In genomic region chr17:78306913-78307312, GRCh38 we compare ENCODE assay signal across 20 cellular contexts.
"Had no signal": no experiment of that assay in that cellular context is flagged by ENCODE, and none has a peak within 500 bp of the region (broad histone marks: within the 10 kb centered on the region; RNA-seq: fewer than 3 reads in every experiment).

No MANE protein-coding gene starts in this region.

- H3K79me2 ChIP-seq: hepatocyte had no signal

- H3K4me3 ChIP-seq: hepatocyte, left lung, tibial artery had no signal

- ATAC-seq: activated T-cell treated with anti-CD3 and anti-CD28 coated beads, Interleukin-2, amount 50 U/mL, for 4 hours; left lung; natural killer cell; stimulated activated naive CD8-positive, alpha-beta T cell treated with anti-CD3 and anti-CD28 coated beads, Interleukin-15, Interleukin-2, amounts not matched to agents 100 U/mL and 50 U/mL, for 24 hours had no signal

- H3K4me2 ChIP-seq: hepatocyte had no signal

- H3K27ac Mint-ChIP-seq: activated naive CD8-positive, alpha-beta T cell; activated T-helper 2 cell treated with anti-CD3 and anti-CD28 coated beads, Interferon-gamma antibody, Interleukin-2, Interleukin-4, amounts not matched to agents 10 μg/mL and 5 μg/mL and 100 μg/mL, durations not matched to agents 14 hours and 24 hours and 36 hours; immature natural killer cell; mesothelial cell of epicardium; natural killer cell; progenitor cell of endocrine pancreas; WTC11 had no signal

- H3K36me3 Mint-ChIP-seq: immature natural killer cell, mesothelial cell of epicardium, natural killer cell had no signal

- DNase-seq: activated CD8-positive, alpha-beta memory T cell treated with anti-CD3 and anti-CD28 coated beads, Interleukin-2, amount 50 U/mL, for 48 hours; activated naive CD4-positive, alpha-beta T cell; activated T-cell treated with anti-CD3 and anti-CD28 coated beads, Interleukin-2, amount 50 U/mL, for 4 hours; central memory CD4-positive, alpha-beta T cell; effector memory CD4-positive, alpha-beta T cell; foreskin melanocyte; glutamatergic neuron; immature natural killer cell; kidney glomerular epithelial cell; left lung; natural killer cell; stimulated activated CD4-positive, alpha-beta T cell treated with anti-CD3 and anti-CD28 coated beads, Interleukin-4, amount 100 ng/mL, for 24 hours; stimulated activated naive CD8-positive, alpha-beta T cell treated with anti-CD3 and anti-CD28 coated beads, Interleukin-15, Interleukin-2, amounts not matched to agents 100 U/mL and 50 U/mL, for 24 hours; tibial artery had no signal

- H3K4me3 Mint-ChIP-seq: activated naive CD8-positive, alpha-beta T cell; activated T-cell treated with anti-CD3 and anti-CD28 coated beads, Interleukin-2, amount 50 U/mL, for 4 hours; immature natural killer cell; mesothelial cell of epicardium; natural killer cell; WTC11 had no signal

- H3K4me1 ChIP-seq: left lung, tibial artery had no signal

- H3K9me3 Mint-ChIP-seq: activated T-cell treated with anti-CD3 and anti-CD28 coated beads, Interleukin-2, amount 50 U/mL, for 4 hours; immature natural killer cell; natural killer cell had no signal

- H3K27me3 ChIP-seq: hepatocyte, left lung, tibial artery had no signal

- H2AFZ ChIP-seq: hepatocyte had no signal

- H3K4me1 Mint-ChIP-seq: immature natural killer cell, natural killer cell had no signal

- H3K9me3 ChIP-seq: tibial artery had no signal

- H3K27me3 Mint-ChIP-seq: activated naive CD8-positive, alpha-beta T cell had no signal

- H3K36me3 ChIP-seq: left lung, tibial artery had no signal

- H3K27ac ChIP-seq: hepatocyte, left lung, tibial artery had no signal
